Comparison of ENCODE assay signal across 35 cellular contexts in the genomic region with DNA sequence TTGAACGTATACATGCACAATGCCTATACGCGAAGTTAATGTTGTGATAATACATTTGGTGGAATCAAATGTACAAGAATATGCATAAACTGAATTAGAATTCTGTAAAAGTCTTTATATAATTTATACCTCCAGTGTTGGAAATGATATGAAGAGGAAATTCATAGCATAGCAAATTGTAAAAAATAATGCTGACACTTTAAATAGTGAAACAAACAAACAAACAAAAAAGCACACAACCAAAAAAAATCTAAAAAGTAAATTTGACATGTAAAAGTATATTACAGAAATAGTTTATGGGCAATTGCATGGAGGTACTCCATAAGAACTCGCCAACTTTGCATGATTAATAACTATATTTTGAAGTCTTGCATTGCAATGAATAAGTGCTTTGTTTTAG.
"Had no signal": no experiment of that assay in that cellular context is flagged by ENCODE, and none has a peak within 500 bp of the region (broad histone marks: within the 10 kb centered on the region; RNA-seq: fewer than 3 reads in every experiment).

No MANE protein-coding gene starts in this region.

- H3K9me3 ChIP-seq: MG63 had no signal

- H3K36me3 ChIP-seq: MG63 had no signal

- H3K27me3 ChIP-seq: MG63 had no signal

- H3K4me3 ChIP-seq: MG63 had no signal

- DNase-seq: Karpas-422, Kasumi-1, MG63, MM.1S, MV-4-11, NCI-H1048, NCI-H1092, NCI-H1092 treated with DMSO at 0.1 percent for 48 hours, NCI-H1105, NCI-H1105 treated with DMSO at 0.1 percent for 48 hours, NCI-H1417, NCI-H1417 treated with DMSO at 0.1 percent for 48 hours, NCI-H1436, NCI-H1436 treated with DMSO at 0.1 percent for 48 hours, NCI-H146, NCI-H1694, NCI-H1694 treated with DMSO at 0.1 percent for 48 hours, NCI-H187, NCI-H187 treated with DMSO at 0.1 percent for 48 hours, NCI-H1930, NCI-H2029, NCI-H2029 treated with DMSO at 0.1 percent for 48 hours, NCI-H2081, NCI-H2081 treated with DMSO at 0.1 percent for 48 hours, NCI-H2107, NCI-H2171, NCI-H2171 treated with DMSO at 0.1 percent for 48 hours, NCI-H2227 treated with DMSO at 0.1 percent for 48 hours, NCI-H226, NCI-H345, NCI-H446, NCI-H446 treated with DMSO at 0.1 percent for 48 hours, NCI-H510A, NCI-H510A treated with DMSO at 0.1 percent for 48 hours, NCI-H524 treated with DMSO at 0.1 percent for 48 hours had no signal
